Comparison of ENCODE assay signal across 21 cellular contexts in genomic region chr17:59800530-59800942, GRCh38.
DNase-seq lines count a peak whose midpoint lies in the region; ATAC-seq and TF ChIP-seq lines count a peak whose summit lies in the region.
"Had no signal": no experiment of that assay in that cellular context is flagged by ENCODE, and none has a peak within 500 bp of the region (broad histone marks: within the 10 kb centered on the region; RNA-seq: fewer than 3 reads in every experiment).

No MANE protein-coding gene starts in this region.

- H3K27ac Mint-ChIP-seq in activated T-cell treated with anti-CD3 and anti-CD28 coated beads, Interleukin-2, amount 50 U/mL, for 72 hours: no peak overlapping the region
- peak overlapping the region; percentile 4 for H3K27ac Mint-ChIP-seq in activated T-helper 2 cell treated with anti-CD3 and anti-CD28 coated beads, Interferon-gamma antibody, Interleukin-2, Interleukin-4, amounts not matched to agents 10 μg/mL and 5 μg/mL and 100 μg/mL, durations not matched to agents 14 hours and 24 hours and 36 hours
- H3K27ac Mint-ChIP-seq in Calu3 (ENCODE audit: unreplicated experiment): no peak overlapping the region
- H3K27ac Mint-ChIP-seq: endodermal cell, mesothelial cell of epicardium had no signal

- no peak overlapping the region for H3K4me3 Mint-ChIP-seq in activated T-cell treated with anti-CD3 and anti-CD28 coated beads, Interleukin-2, amount 50 U/mL, for 72 hours
- no peak overlapping the region for H3K4me3 Mint-ChIP-seq in activated T-helper 2 cell treated with anti-CD3 and anti-CD28 coated beads, Interferon-gamma antibody, Interleukin-2, Interleukin-4, amounts not matched to agents 10 μg/mL and 5 μg/mL and 100 μg/mL, durations not matched to agents 14 hours and 24 hours and 36 hours (ENCODE audit: low read depth)
- no peak overlapping the region for H3K4me3 Mint-ChIP-seq in Calu3 (ENCODE audit: low read depth, unreplicated experiment)
- H3K4me3 Mint-ChIP-seq: endodermal cell, mesothelial cell of epicardium had no signal

- H2AFZ ChIP-seq in HCT116 (ENCODE audit: low read depth, low read length, poor library complexity, severe bottlenecking): no peak overlapping the region

- RAD21 ChIA-PET in HCT116 (lab: Charles Lee; ENCODE audit: low non-redundant PET in 1 of 2, low total read pairs in 2 of 2, uncharacterized antibody in 2 of 2, unreplicated experiment in 2 of 2): no interaction called here

- H3K27ac ChIP-seq in HCT116 (ENCODE audit: low read depth, low read length): peak overlapping the region; percentile 15; the same call in 1 of the 2 replicates
- H3K27ac ChIP-seq: SK-N-MC, suprapubic skin had no signal

- no peaks in the 10 kb centered on the region for H3K9me3 ChIP-seq in HCT116 (ENCODE audit: control insufficient read depth in 1 of 2, insufficient read depth in 1 of 2, low read depth in 1 of 2, low read length in 2 of 2)
- H3K9me3 ChIP-seq: suprapubic skin had no signal

- no peaks in the 10 kb centered on the region for H3K27me3 ChIP-seq in HCT116 (ENCODE audit: insufficient read depth, low read length)
- H3K27me3 ChIP-seq: suprapubic skin had no signal

- no peaks in the 10 kb centered on the region for H4K20me1 ChIP-seq in HCT116 (ENCODE audit: insufficient read depth)

- H3K9ac ChIP-seq in HCT116 (ENCODE audit: low read length): no peak overlapping the region

- POLR2A ChIA-PET in HCT116 (lab: Charles Lee): interaction anchor here (1.0 to 1.5 kb wide), 2 partner anchors 25 to 37 kb away, joined by 3 to 7 read pairs; no protein-coding TSS in a partner anchor

- peaks cover 35% of the 10 kb centered on the region for H3K4me1 Mint-ChIP-seq in activated T-cell treated with anti-CD3 and anti-CD28 coated beads, Interleukin-2, amount 50 U/mL, for 72 hours (ENCODE audit: low read depth)
- peaks cover 29% of the 10 kb centered on the region for H3K4me1 Mint-ChIP-seq in activated T-helper 2 cell treated with anti-CD3 and anti-CD28 coated beads, Interferon-gamma antibody, Interleukin-2, Interleukin-4, amounts not matched to agents 10 μg/mL and 5 μg/mL and 100 μg/mL, durations not matched to agents 14 hours and 24 hours and 36 hours (ENCODE audit: low read depth)
- H3K4me1 Mint-ChIP-seq in Calu3 (ENCODE audit: low read depth, unreplicated experiment): no peaks in the 10 kb centered on the region
- H3K4me1 Mint-ChIP-seq: endodermal cell had no signal

- intact Hi-C loops in HCT116 (cut with micrococcal nuclease) (no loop called here), Calu3 (cut with micrococcal nuclease; ENCODE audit: unreplicated experiment) (no loop called here)
- intact Hi-C loops in activated T-helper 2 cell treated with anti-CD3 and anti-CD28 coated beads, Interferon-gamma antibody, Interleukin-2, Interleukin-4, amounts not matched to agents 10 μg/mL and 5 μg/mL and 100 μg/mL, durations not matched to agents 14 hours and 24 hours and 36 hours (cut with micrococcal nuclease): no loop called here

- TF ChIP-seq RAD21 in HCT116 (IDR thresholded peaks at IDR 0.05; ENCODE audit: low read depth): no peak

- H3K27me3 Mint-ChIP-seq in activated T-cell treated with anti-CD3 and anti-CD28 coated beads, Interleukin-2, amount 50 U/mL, for 72 hours (ENCODE audit: low read depth): no peaks in the 10 kb centered on the region
- no peaks in the 10 kb centered on the region for H3K27me3 Mint-ChIP-seq in activated T-helper 2 cell treated with anti-CD3 and anti-CD28 coated beads, Interferon-gamma antibody, Interleukin-2, Interleukin-4, amounts not matched to agents 10 μg/mL and 5 μg/mL and 100 μg/mL, durations not matched to agents 14 hours and 24 hours and 36 hours (ENCODE audit: low read depth)
- no peaks in the 10 kb centered on the region for H3K27me3 Mint-ChIP-seq in Calu3 (ENCODE audit: unreplicated experiment)

- DNase-seq in activated T-cell treated with anti-CD3 and anti-CD28 coated beads, Interleukin-2, amount 50 U/mL, for 72 hours: no peak
- DNase-seq in activated T-cell treated with anti-CD3 and anti-CD28 coated beads for 4 hours (no peak), HCT116 (ENCODE audit: low read depth, low spot score) (peak; percentile 21), renal cortical epithelial cell (ENCODE audit: low read depth) (peak; percentile 42), Calu3 (no peak), MV-4-11 (lab: John Stamatoyannopoulos, UW) (no peak)
- no peak for DNase-seq in activated T-helper 2 cell treated with anti-CD3 and anti-CD28 coated beads, Interferon-gamma antibody, Interleukin-2, Interleukin-4, amounts not matched to agents 10 μg/mL and 5 μg/mL and 100 μg/mL, durations not matched to agents 14 hours and 24 hours and 36 hours (ENCODE audit: low spot score)
- DNase-seq: AML-193, caudate nucleus, DMS 273 treated with DMSO at 0.1 percent for 48 hours, endodermal cell, hypothalamus, kidney glomerular epithelial cell, NCI-H2029 treated with DMSO at 0.1 percent for 48 hours, NCI-H524 treated with DMSO at 0.1 percent for 48 hours, nucleus accumbens had no signal

- H3K4me3 ChIP-seq in HCT116 (replicated peaks in 1 of 2; ENCODE audit: low read depth in 1 of 2, low read length in 2 of 2): no peak overlapping the region
- H3K4me3 ChIP-seq: SK-N-MC, suprapubic skin had no signal

- H3K4me2 ChIP-seq in HCT116 (ENCODE audit: low read length): no peak overlapping the region

- H3K9me3 Mint-ChIP-seq in activated T-cell treated with anti-CD3 and anti-CD28 coated beads, Interleukin-2, amount 50 U/mL, for 72 hours: no peaks in the 10 kb centered on the region
- H3K9me3 Mint-ChIP-seq in activated T-helper 2 cell treated with anti-CD3 and anti-CD28 coated beads, Interferon-gamma antibody, Interleukin-2, Interleukin-4, amounts not matched to agents 10 μg/mL and 5 μg/mL and 100 μg/mL, durations not matched to agents 14 hours and 24 hours and 36 hours: no peaks in the 10 kb centered on the region
- H3K9me3 Mint-ChIP-seq in Calu3 (ENCODE audit: low read depth, unreplicated experiment): no peaks in the 10 kb centered on the region
- H3K9me3 Mint-ChIP-seq: endodermal cell, mesothelial cell of epicardium had no signal

- peaks cover 51 to 64% of the 10 kb centered on the region in 2 experiments for H3K4me1 ChIP-seq in HCT116 (ENCODE audit: control insufficient read depth in 1 of 2, insufficient read depth in 2 of 2, low read length in 2 of 2)

- peaks cover 0 to 4% of the 10 kb centered on the region in 2 donors for H3K36me3 Mint-ChIP-seq in activated T-cell treated with anti-CD3 and anti-CD28 coated beads, Interleukin-2, amount 50 U/mL, for 72 hours (ENCODE audit: insufficient read depth in 2 of 2)
- H3K36me3 Mint-ChIP-seq in activated T-helper 2 cell treated with anti-CD3 and anti-CD28 coated beads, Interferon-gamma antibody, Interleukin-2, Interleukin-4, amounts not matched to agents 10 μg/mL and 5 μg/mL and 100 μg/mL, durations not matched to agents 14 hours and 24 hours and 36 hours (ENCODE audit: low read depth): peaks cover 29% of the 10 kb centered on the region
- H3K36me3 Mint-ChIP-seq in Calu3 (ENCODE audit: insufficient read depth, unreplicated experiment): peaks cover 10% of the 10 kb centered on the region

- TF ChIP-seq CTCF in HCT116 (IDR thresholded peaks at IDR 0.05 in 2 of 3, conservative IDR thresholded peaks at IDR 0.05 in 1 of 3; ENCODE audit: borderline replicate concordance in 1 of 3, insufficient read depth in 1 of 3, low read depth in 2 of 3, low read length in 2 of 3) (no peak), Calu3 (IDR thresholded peaks at IDR 0.05; ENCODE audit: unreplicated experiment) (no peak)

- H3K79me2 ChIP-seq in HCT116 (ENCODE audit: insufficient read depth, low read length): peaks cover 9% of the 10 kb centered on the region

- CTCF ChIA-PET in HCT116 (lab: Charles Lee): no interaction called here
- CTCF ChIA-PET in Calu3 (lab: Charles Lee): no interaction called here

- peak; percentile 62 to 69 for ATAC-seq in activated T-cell treated with anti-CD3 and anti-CD28 coated beads, Interleukin-2, amount 50 U/mL, for 72 hours (replicated peaks in 1 of 2)
- peak; percentile 35; the same call in 1 of the 2 replicates for ATAC-seq in HCT116
- no peak for ATAC-seq in HG03439 (IDR thresholded peaks at IDR 0.05; ENCODE audit: unreplicated experiment)
- ATAC-seq: sciatic nerve had no signal

- no peaks in the 10 kb centered on the region for H3K9me2 ChIP-seq in HCT116 (ENCODE audit: insufficient read depth)

- no TSS peak for BruUV-seq in HCT116 (replicated peaks; lab: Mats Ljungman, UMichigan)
- no TSS peak for BruUV-seq in Calu3 (replicated peaks; lab: Mats Ljungman, UMichigan)

- TF ChIP-seq POLR2A in HCT116 (IDR thresholded peaks at IDR 0.05; ENCODE audit: borderline replicate concordance, extremely low read depth, insufficient read depth, insufficient read length): no peak

- H3K36me3 ChIP-seq in HCT116 (ENCODE audit: control insufficient read depth in 1 of 2, insufficient read depth in 2 of 2, low read length in 2 of 2): 0 out of 4 replicates have a peak, but pooled peaks cover 0 to 5% of the 10 kb centered on the region in 2 experiments
- H3K36me3 ChIP-seq: suprapubic skin had no signal

TF ChIP-seq in HCT116, 20 proteins besides CTCF, POLR2A, EP300 and RAD21 (continues in another document):
- TF ChIP-seq SRF (IDR thresholded peaks at IDR 0.05; ENCODE audit: low read depth) (no peak), CEBPB (IDR thresholded peaks at IDR 0.05; ENCODE audit: low read depth) (no peak), TCF7L2 (IDR thresholded peaks at IDR 0.05; ENCODE audit: borderline replicate concordance, extremely low read depth, insufficient read depth, insufficient read length) (no peak), ZFX (IDR thresholded peaks at IDR 0.05) (no peak), ELF1 (IDR thresholded peaks at IDR 0.05; ENCODE audit: borderline replicate concordance, low read depth) (no peak), SIN3A (IDR thresholded peaks at IDR 0.05; ENCODE audit: low read depth) (no peak), EZH2phosphoT487 (IDR thresholded peaks at IDR 0.05; ENCODE audit: borderline replicate concordance) (no peak), JUND (IDR thresholded peaks at IDR 0.05) (no peak)

Comparison
In these comparisons a context has a peak if more than half of its experiments do, and no peak if none do; other contexts are left out.
1. DNase-seq: peak in HCT116 (single experiment) and renal cortical epithelial cell (single experiment); none in activated T-cell treated with anti-CD3 and anti-CD28 coated beads, Interleukin-2, amount 50 U/mL, for 72 hours (0 of 2), activated T-cell treated with anti-CD3 and anti-CD28 coated beads for 4 hours (single experiment), activated T-helper 2 cell treated with anti-CD3 and anti-CD28 coated beads, Interferon-gamma antibody, Interleukin-2, Interleukin-4, amounts not matched to agents 10 μg/mL and 5 μg/mL and 100 μg/mL, durations not matched to agents 14 hours and 24 hours and 36 hours (single experiment), Calu3 (single experiment) and MV-4-11 (single experiment).